8 cellular contexts compared by ENCODE assay signal in the genomic region with DNA sequence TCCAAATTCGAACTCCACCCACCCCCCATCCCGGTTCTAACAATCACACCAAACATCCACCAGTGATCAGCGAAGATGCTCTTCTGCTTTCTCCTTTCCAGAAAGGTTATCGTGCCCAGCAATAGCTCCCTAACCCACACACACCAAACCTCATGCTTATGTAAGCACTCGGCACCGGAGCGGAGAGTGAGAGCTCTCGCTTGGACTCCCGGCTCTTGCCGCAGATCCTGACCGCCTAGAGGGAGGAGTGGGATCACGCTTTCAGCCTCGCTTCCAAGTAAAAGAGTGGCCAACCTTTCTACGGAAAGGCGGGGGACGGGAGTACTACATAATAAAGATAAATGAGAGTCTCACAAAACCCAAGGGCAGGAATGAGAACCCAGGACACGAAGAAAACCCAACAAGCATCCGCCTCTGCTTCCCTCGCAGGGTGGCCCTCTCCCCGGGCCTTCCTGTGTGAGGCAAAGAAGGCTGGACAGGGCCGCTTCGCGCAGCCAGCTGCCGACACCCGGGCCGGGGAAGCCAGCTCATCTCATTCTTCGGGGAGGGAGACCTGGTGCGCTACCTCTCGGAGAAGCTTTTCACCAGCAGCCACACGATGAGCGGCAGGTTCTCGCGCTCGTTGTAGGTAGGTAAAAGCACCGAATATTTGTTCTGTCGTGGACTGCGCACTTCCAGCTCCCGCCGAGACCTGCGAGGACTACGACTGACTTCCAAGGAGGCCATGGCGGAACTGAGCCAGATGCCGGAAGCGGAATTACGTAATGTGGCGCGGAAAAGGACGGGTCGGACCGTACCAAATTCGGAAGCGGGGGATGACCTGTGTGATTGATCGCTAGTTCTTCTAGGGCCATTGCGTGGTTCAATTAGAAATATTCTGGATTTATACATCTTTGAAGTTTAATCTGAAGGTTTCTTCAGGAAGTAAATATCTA. TPM values are rescaled to one million over a fixed set of nuclear protein-coding genes. Genes with fewer than 3 reads are reported as not detected.
DNase-seq lines count a peak whose midpoint lies in the region; ATAC-seq and TF ChIP-seq lines count a peak whose summit lies in the region.

TSS of gene DPM1 (minus strand) at position 735 of the 935 bp plus-strand sequence. CDS start at position 726, 9 bp downstream.

- H3K27me3 ChIP-seq in upper lobe of right lung: no peaks in the 10 kb centered on the region

- WGBS in adipose tissue, 3 donors: 0 to 1% (median 0%) methylated on average over 54 of the region's 54 CpGs

- H3K9me3 Mint-ChIP-seq in T-cell (no peaks in the 10 kb centered on the region), progenitor cell of endocrine pancreas (ENCODE audit: low read depth) (peaks cover 3% of the 10 kb centered on the region)

- H3K27ac ChIP-seq in adipose tissue (ENCODE audit: low read depth, low read length) (peak within 1 kb of the TSS; percentile 19), upper lobe of right lung (peak within 1 kb of the TSS; percentile 97)

- intact Hi-C loops in left cardiac atrium (cut with DNase I): loop anchor here in 1 of 2 donors (10.0 kb wide), 1 partner anchor 143 kb away; no protein-coding TSS in a partner anchor
- intact Hi-C loops in upper lobe of right lung (cut with DNase I): no loop called here

- peak; percentile 79 for ATAC-seq in HG02678 (IDR thresholded peaks at IDR 0.05; ENCODE audit: unreplicated experiment)
- peak; percentile 85 to 89 (median 88) for ATAC-seq in T-cell (replicated peaks in 1 of 4)
- peak; percentile 91 to 93 for ATAC-seq in left cardiac atrium
- peak; percentile 89 for ATAC-seq in upper lobe of right lung

- peaks cover 13% of the 10 kb centered on the region for H3K36me3 Mint-ChIP-seq in T-cell
- peaks cover 9% of the 10 kb centered on the region for H3K36me3 Mint-ChIP-seq in progenitor cell of endocrine pancreas (ENCODE audit: insufficient read depth)

- H3K4me1 Mint-ChIP-seq in T-cell: peaks cover 61 to 73% (median 66%) of the 10 kb centered on the region in 3 donors
- peaks cover 26% of the 10 kb centered on the region for H3K4me1 Mint-ChIP-seq in progenitor cell of endocrine pancreas (ENCODE audit: low read depth)

- peak within 1 kb of the TSS; percentile 94 to 96 (median 95) for H3K4me3 Mint-ChIP-seq in T-cell
- H3K4me3 Mint-ChIP-seq in progenitor cell of endocrine pancreas (ENCODE audit: low read depth): peak within 1 kb of the TSS; percentile 99

- H3K4me1 ChIP-seq in upper lobe of right lung: peaks cover 32% of the 10 kb centered on the region

- H3K4me3 ChIP-seq in GM12875 (ENCODE audit: low read depth, low read length) (peak within 1 kb of the TSS; percentile 78), upper lobe of right lung (peak within 1 kb of the TSS; percentile 77)

- no peaks in the 10 kb centered on the region for H3K9me3 ChIP-seq in upper lobe of right lung

- DNase-seq in NCI-H1417 (lab: John Stamatoyannopoulos, UW) (peak; percentile 93 to 99 (median 98)), T-cell (peak; percentile 73 to 91 (median 86)), left cardiac atrium (peak; percentile 90), progenitor cell of endocrine pancreas (ENCODE audit: low spot score, unreplicated experiment) (peak; percentile 70), upper lobe of right lung (peak; percentile 90)

- TF ChIP-seq CTCF in GM12875 (IDR thresholded peaks at IDR 0.05; ENCODE audit: borderline replicate concordance, insufficient read depth, low read depth, low read length) (no peak), progenitor cell of endocrine pancreas (IDR thresholded peaks at IDR 0.05; ENCODE audit: unreplicated experiment) (no peak), upper lobe of right lung (IDR thresholded peaks at IDR 0.05) (no peak)

- peak within 1 kb of the TSS; percentile 99 for H3K27ac Mint-ChIP-seq in T-cell
- peak within 1 kb of the TSS; percentile 100 for H3K27ac Mint-ChIP-seq in progenitor cell of endocrine pancreas

- peaks cover 19% of the 10 kb centered on the region for H3K36me3 ChIP-seq in upper lobe of right lung

- H3K27me3 Mint-ChIP-seq in T-cell (no peaks in the 10 kb centered on the region), progenitor cell of endocrine pancreas (no peaks in the 10 kb centered on the region)

- POLR2A ChIA-PET in T-cell (lab: Charles Lee): interaction anchor here (0.5 to 2.9 kb wide), 15 partner anchors 10 to 578 kb away, joined by 3 to 41 read pairs (median 5); partner anchors contain the start of gene ADNP (in 2 of the 2)

- CTCF ChIA-PET in T-cell (lab: Charles Lee): interaction anchor here (0.6 to 2.7 kb wide), 13 partner anchors 23 to 557 kb away, joined by 3 to 33 read pairs (median 4); partner anchors contain the start of genes ADNP (in 1 of the 2) and BCAS4 (in 1 of the 2)

RNA-seq across cellular contexts. Expression of gene DPM1, which starts in this region (rescaled TPM):
- total RNA-seq in T-cell (10 to 100 TPM; 23.1 to 37.6 (median 33.4) TPM), left cardiac atrium (10 to 100 TPM; 31.2 to 41.1 TPM), progenitor cell of endocrine pancreas (41.4 and 43.9 TPM in 2 replicates), upper lobe of right lung (30.2 TPM)
- polyA plus RNA-seq in adipose tissue: 10 to 100 TPM; 44.6 to 54.4 (median 47.4) TPM

Comparison
In these comparisons a context has a peak if more than half of its experiments do, and no peak if none do; other contexts are left out.
1. Peak in every context shown above with its lines: DNase-seq, ATAC-seq, H3K4me3 ChIP-seq and H3K27ac ChIP-seq.